In genomic region chr19:5690955-5691204, GRCh38 we compare ENCODE assay signal across 7 cellular contexts. TPM values are rescaled to one million over a fixed set of nuclear protein-coding genes. Genes with fewer than 3 reads are reported as not detected.
A peak's percentile ranks its signal among the peaks of the same experiment; 100 is the strongest.
DNase-seq lines count a peak whose midpoint lies in the region; ATAC-seq and TF ChIP-seq lines count a peak whose summit lies in the region.

No MANE protein-coding gene starts in this region.

- peaks cover 10% of the 10 kb centered on the region for H3K4me1 ChIP-seq in smooth muscle cell (ENCODE audit: low read depth)

- ATAC-seq in GM21423 (IDR thresholded peaks at IDR 0.05; ENCODE audit: unreplicated experiment) = no peak

- H3K9me3 ChIP-seq in smooth muscle cell (replicated peaks; ENCODE audit: low read depth) = no peaks in the 10 kb centered on the region

- peaks cover 15% of the 10 kb centered on the region for H3K27me3 Mint-ChIP-seq in glutamatergic neuron (ENCODE audit: unreplicated experiment)

- peak overlapping the region; percentile 88 for H3K9ac ChIP-seq in smooth muscle cell (ENCODE audit: low read depth)

- peaks cover 57% of the 10 kb centered on the region for H3K79me2 ChIP-seq in smooth muscle cell (ENCODE audit: low read depth)

- H4K20me1 ChIP-seq in smooth muscle cell (ENCODE audit: low read depth) = peaks cover 61% of the 10 kb centered on the region

- H3K36me3 Mint-ChIP-seq in glutamatergic neuron (ENCODE audit: unreplicated experiment) = no peaks in the 10 kb centered on the region

- peak overlapping the region; percentile 75 for H3K4me3 ChIP-seq in HFF-Myc (replicated peaks; ENCODE audit: low read depth, low read length)
- peak overlapping the region; percentile 91 for H3K4me3 ChIP-seq in WI38 (ENCODE audit: low read depth, low read length)
- peak overlapping the region; percentile 74 for H3K4me3 ChIP-seq in smooth muscle cell

- H3K9me3 Mint-ChIP-seq in glutamatergic neuron (ENCODE audit: unreplicated experiment) = peaks cover 16% of the 10 kb centered on the region

- H3F3A ChIP-seq in smooth muscle cell (ENCODE audit: low read depth) = peaks cover 16% of the 10 kb centered on the region

- 1% methylated on average over 14 of the region's 15 CpGs for WGBS in smooth muscle cell (ENCODE audit: low lambda C conversion rate)

- H3K4me3 Mint-ChIP-seq in glutamatergic neuron (ENCODE audit: unreplicated experiment) = peak overlapping the region; percentile 96

- no peaks in the 10 kb centered on the region for H3K36me3 ChIP-seq in smooth muscle cell (ENCODE audit: low read depth)

- peak overlapping the region; percentile 90 for H3K4me2 ChIP-seq in smooth muscle cell

- TF ChIP-seq CTCF in HFF-Myc (IDR thresholded peaks at IDR 0.05; ENCODE audit: low read depth, low read length, missing control alignments) (no peak), WI38 (IDR thresholded peaks at IDR 0.05; ENCODE audit: low read depth, low read length) (no peak), glutamatergic neuron (IDR thresholded peaks at IDR 0.05; ENCODE audit: partially characterized antibody, unreplicated experiment) (no peak), smooth muscle cell (IDR thresholded peaks at IDR 0.05; ENCODE audit: borderline replicate concordance, insufficient read depth, poor library complexity, severe bottlenecking) (no peak)

- DNase-seq in HFF-Myc (ENCODE audit: extremely low read depth, low read depth) (no peak), glutamatergic neuron (no peak), smooth muscle cell (lab: John Stamatoyannopoulos, UW; ENCODE audit: unreplicated experiment) (no peak), NCI-H2107 (lab: John Stamatoyannopoulos, UW) (no peak), cerebellar cortex (ENCODE audit: low spot score) (no peak)

- H3K27ac Mint-ChIP-seq in glutamatergic neuron (ENCODE audit: unreplicated experiment) = peak overlapping the region; percentile 93

- peak overlapping the region; percentile 69 for H3K27ac ChIP-seq in smooth muscle cell (ENCODE audit: low read depth)

- H3K27me3 ChIP-seq in smooth muscle cell (ENCODE audit: low read depth) = no peaks in the 10 kb centered on the region

- no peak overlapping the region for H2AFZ ChIP-seq in smooth muscle cell (ENCODE audit: low read depth)

- no peaks in the 10 kb centered on the region for H3K4me1 Mint-ChIP-seq in glutamatergic neuron (ENCODE audit: low read depth, unreplicated experiment)

RNA-seq across cellular contexts. Expression of gene RPL36, which starts 0.8 kb away (rescaled TPM):
- total RNA-seq in glutamatergic neuron (ENCODE audit: unreplicated experiment) = 514 TPM
- total RNA-seq in smooth muscle cell = 591 and 641 TPM in 2 replicates
- 1,079 and 1,182 TPM in 2 replicates for polyA plus RNA-seq in smooth muscle cell

RNA-seq across cellular contexts. Expression of gene HSD11B1L, which starts 10.1 kb away (rescaled TPM):
- total RNA-seq in glutamatergic neuron (ENCODE audit: unreplicated experiment) = 64.4 TPM
- total RNA-seq in smooth muscle cell = 10.3 and 28.0 TPM in 2 replicates
- polyA plus RNA-seq in smooth muscle cell = 28.4 and 28.5 TPM in 2 replicates

RNA-seq across cellular contexts. Expression of gene MICOS13, which starts 10.6 kb away (rescaled TPM):
- total RNA-seq in glutamatergic neuron (ENCODE audit: unreplicated experiment) = 22.8 TPM
- 29.8 and 45.2 TPM in 2 replicates for total RNA-seq in smooth muscle cell
- 143 and 151 TPM in 2 replicates for polyA plus RNA-seq in smooth muscle cell

RNA-seq across cellular contexts. Expression of gene LONP1, which starts 29.1 kb away (rescaled TPM):
- total RNA-seq in glutamatergic neuron (ENCODE audit: unreplicated experiment) = 98.5 TPM
- total RNA-seq in smooth muscle cell = 30.2 and 31.6 TPM in 2 replicates
- 67.7 and 82.6 TPM in 2 replicates for polyA plus RNA-seq in smooth muscle cell

RNA-seq across cellular contexts. Expression of gene CATSPERD, which starts 29.6 kb away (rescaled TPM):
- total RNA-seq in glutamatergic neuron (ENCODE audit: unreplicated experiment) = not detected
- total RNA-seq in smooth muscle cell = not detected in 2 replicates
- polyA plus RNA-seq in smooth muscle cell = not detected in 2 replicates
